ENCODE assay signal across 17 cellular contexts in genomic region chr4:118417325-118417724, GRCh38.
A peak's percentile ranks its signal among the peaks of the same experiment; 100 is the strongest.
DNase-seq lines count a peak whose midpoint lies in the region; ATAC-seq and TF ChIP-seq lines count a peak whose summit lies in the region.
"Had no signal": no experiment of that assay in that cellular context is flagged by ENCODE, and none has a peak within 500 bp of the region (broad histone marks: within the 10 kb centered on the region; RNA-seq: fewer than 3 reads in every experiment).

No MANE protein-coding gene starts in this region.

- H3K4me3 Mint-ChIP-seq in MCF 10A (ENCODE audit: unreplicated experiment) = no peak overlapping the region
- H3K4me3 Mint-ChIP-seq: activated naive CD4-positive, alpha-beta T cell treated with anti-CD3 and anti-CD28 coated beads, Interleukin-2, amount 10 ng/mL, durations not matched to agents 7 days and 5 days had no signal

- H3K79me2 ChIP-seq in hepatocyte = no peaks in the 10 kb centered on the region

- no peaks in the 10 kb centered on the region for H3K9me2 ChIP-seq in hepatocyte (replicated peaks; ENCODE audit: insufficient read depth)

- TF ChIP-seq CTCF in MCF 10A (IDR thresholded peaks at IDR 0.05; ENCODE audit: unreplicated experiment) (no peak), breast epithelium (IDR thresholded peaks at IDR 0.05) (no peak), IMR-90 (conservative IDR thresholded peaks at IDR 0.05; ENCODE audit: low read depth, low read length) (no peak), epithelial cell of esophagus (IDR thresholded peaks at IDR 0.05; ENCODE audit: insufficient read depth, low read depth, low read length, missing control alignments) (no peak), left lung (IDR thresholded peaks at IDR 0.05) (no peak), hepatocyte (IDR thresholded peaks at IDR 0.05; ENCODE audit: poor library complexity) (no peak)

- H4K8ac ChIP-seq in IMR-90 (ENCODE audit: low read depth in 2 of 2, low read length in 2 of 2) = peak overlapping the region in 1 of 2 experiments; percentile 94; a peak in 1 of 4 replicates

- H3K4me1 Mint-ChIP-seq in MCF 10A (ENCODE audit: insufficient read depth, unreplicated experiment) = peaks cover 10% of the 10 kb centered on the region
- H3K4me1 Mint-ChIP-seq: activated naive CD4-positive, alpha-beta T cell treated with anti-CD3 and anti-CD28 coated beads, Interleukin-2, amount 10 ng/mL, durations not matched to agents 7 days and 5 days had no signal

- CTCF ChIA-PET in MCF 10A (lab: Yijun Ruan, JAX) = interaction anchor here (0.6 to 1.6 kb wide), 4 partner anchors 19 to 67 kb away, joined by 3 to 7 read pairs (median 4); partner anchors contain the start of gene PRSS12
- CTCF ChIA-PET in IMR-90 (lab: Yijun Ruan, JAX) = interaction anchor here (0.6 kb wide), 1 partner anchor 1389 kb away, joined by 3 read pairs; no protein-coding TSS in a partner anchor

- H3K56ac ChIP-seq in IMR-90 (ENCODE audit: extremely low read depth, insufficient read depth, low read length) = no peak overlapping the region

- H3K4me2 ChIP-seq in IMR-90 (ENCODE audit: low read depth, low read length) (no peak overlapping the region), hepatocyte (no peak overlapping the region)

- no peak overlapping the region for H2AFZ ChIP-seq in IMR-90 (replicated peaks; ENCODE audit: low read length, poor library complexity)
- no peak overlapping the region for H2AFZ ChIP-seq in hepatocyte

- H2BK20ac ChIP-seq in IMR-90 (ENCODE audit: low read depth, low read length) = no peak overlapping the region

- H3K36me3 Mint-ChIP-seq in MCF 10A (ENCODE audit: insufficient read depth, unreplicated experiment) = no peaks in the 10 kb centered on the region
- H3K36me3 Mint-ChIP-seq: activated naive CD4-positive, alpha-beta T cell treated with anti-CD3 and anti-CD28 coated beads, Interleukin-2, amount 10 ng/mL, durations not matched to agents 7 days and 5 days had no signal

- no peak overlapping the region; the same call in 1 of the 2 replicates for H4K5ac ChIP-seq in IMR-90 (ENCODE audit: low read depth, low read length)

- TF ChIP-seq POLR2A in breast epithelium (IDR thresholded peaks at IDR 0.05) = no peak
- no peak for TF ChIP-seq POLR2A in IMR-90 (IDR thresholded peaks at IDR 0.05; ENCODE audit: low read depth, low read length)

- no peak overlapping the region for H3K4ac ChIP-seq in IMR-90 (ENCODE audit: low read depth, low read length)

- no peak for TF ChIP-seq RAD21 in IMR-90 (IDR thresholded peaks at IDR 0.05; ENCODE audit: low read length)

- H3K9me3 Mint-ChIP-seq in MCF 10A (ENCODE audit: unreplicated experiment) = no peaks in the 10 kb centered on the region
- H3K9me3 Mint-ChIP-seq: activated naive CD4-positive, alpha-beta T cell treated with anti-CD3 and anti-CD28 coated beads, Interleukin-2, amount 10 ng/mL, durations not matched to agents 7 days and 5 days had no signal

- H3K4me1 ChIP-seq in breast epithelium (no peaks in the 10 kb centered on the region), IMR-90 (ENCODE audit: control insufficient read depth, insufficient read depth, low read length) (peaks cover 2% of the 10 kb centered on the region; the same call in 1 of the 2 replicates), left lung (no peaks in the 10 kb centered on the region), hepatocyte (ENCODE audit: insufficient read depth) (no peaks in the 10 kb centered on the region)
- H3K4me1 ChIP-seq: gastroesophageal sphincter, transverse colon had no signal

- BruUV-seq in MCF 10A (replicated peaks; lab: Mats Ljungman, UMichigan) (no TSS peak), IMR-90 (replicated peaks; lab: Mats Ljungman, UMichigan) (no TSS peak)

- H3K18ac ChIP-seq in IMR-90 (ENCODE audit: low read depth, low read length) = peak overlapping the region; percentile 100; the same call in 1 of the 2 replicates

- intact Hi-C loops in MCF 10A (cut with micrococcal nuclease) (loop anchor here (2.0 kb wide), 1 partner anchor 137 kb away; no protein-coding TSS in a partner anchor), breast epithelium (cut with DNase I; ENCODE audit: low total_unique reads) (no loop called here), IMR-90 (cut with micrococcal nuclease) (loop anchor here (5.0 kb wide), 2 partner anchors 65 to 135 kb away; partner anchors contain the start of gene PRSS12), left lung (cut with DNase I) (no loop called here)

- H3K79me1 ChIP-seq in IMR-90 (ENCODE audit: low read depth in 1 of 2, low read length in 2 of 2) = no peaks in the 10 kb centered on the region

- POLR2A ChIA-PET in MCF 10A (lab: Yijun Ruan, JAX) = interaction anchor here (0.6 to 2.4 kb wide), 11 partner anchors 16 to 140 kb away, joined by 3 to 19 read pairs (median 5); partner anchors contain the start of gene PRSS12
- POLR2A ChIA-PET in IMR-90 (lab: Charles Lee; ENCODE audit: unreplicated experiment) = no interaction called here

- dilution Hi-C loops in IMR-90 (cut with HindIII; ENCODE audit: low sequenced_read_pairs, unreplicated experiment) = no loop called here

- H3K27ac Mint-ChIP-seq in MCF 10A (ENCODE audit: low read depth, unreplicated experiment) = peak overlapping the region; percentile 89
- H3K27ac Mint-ChIP-seq: activated naive CD4-positive, alpha-beta T cell treated with anti-CD3 and anti-CD28 coated beads, Interleukin-2, amount 10 ng/mL, durations not matched to agents 7 days and 5 days had no signal

- no peaks in the 10 kb centered on the region for H3K36me3 ChIP-seq in breast epithelium
- H3K36me3 ChIP-seq in IMR-90 (ENCODE audit: control insufficient read depth, insufficient read depth, low read length) = no peaks in the 10 kb centered on the region
- no peaks in the 10 kb centered on the region for H3K36me3 ChIP-seq in left lung
- no peaks in the 10 kb centered on the region for H3K36me3 ChIP-seq in hepatocyte (replicated peaks; ENCODE audit: insufficient read depth, low read depth)
- H3K36me3 ChIP-seq: gastroesophageal sphincter, neutrophil, transverse colon had no signal

- DNase-seq in MCF 10A (ENCODE audit: unreplicated experiment) (peak; percentile 74), breast epithelium (ENCODE audit: low spot score in 2 of 2) (no peak), IMR-90 (peak; percentile 85), epithelial cell of esophagus (ENCODE audit: low read depth) (peak; percentile 98), NCI-H2227 (lab: John Stamatoyannopoulos, UW; ENCODE audit: unreplicated experiment) (no peak), left lung (no peak), hepatocyte (ENCODE audit: low spot score) (no peak)
- DNase-seq: activated CD8-positive, alpha-beta memory T cell treated with anti-CD3 and anti-CD28 coated beads for 24 hours; activated naive CD4-positive, alpha-beta T cell treated with anti-CD3 and anti-CD28 coated beads, Interleukin-2, amount 10 ng/mL, durations not matched to agents 7 days and 5 days; DMS79; NCI-H1105; transverse colon had no signal

- H2AK9ac ChIP-seq in IMR-90 (replicated peaks; ENCODE audit: low read depth, low read length, poor library complexity) = no peak overlapping the region

- ATAC-seq in IMR-90 (ENCODE audit: low read depth) (peak; percentile 96), left lung (no peak), GM21529 (IDR thresholded peaks at IDR 0.05; ENCODE audit: unreplicated experiment) (no peak)
- ATAC-seq: gastroesophageal sphincter, left lobe of liver, Right ventricle myocardium inferior had no signal

- no peak overlapping the region for H3K9ac ChIP-seq in IMR-90 (ENCODE audit: low read depth, low read length)

- H2AK5ac ChIP-seq in IMR-90 (ENCODE audit: low read depth, low read length) = no peak overlapping the region

- H3K14ac ChIP-seq in IMR-90 (replicated peaks; ENCODE audit: low read depth, low read length) = no peak overlapping the region

- H3K27me3 ChIP-seq in breast epithelium = no peaks in the 10 kb centered on the region
- no peaks in the 10 kb centered on the region for H3K27me3 ChIP-seq in IMR-90 (ENCODE audit: control insufficient read depth, insufficient read depth, low read length)
- no peaks in the 10 kb centered on the region for H3K27me3 ChIP-seq in left lung
- H3K27me3 ChIP-seq in hepatocyte = no peaks in the 10 kb centered on the region
- H3K27me3 ChIP-seq: gastroesophageal sphincter, neutrophil, transverse colon had no signal

- H2BK15ac ChIP-seq in IMR-90 (ENCODE audit: low read depth, low read length) = no peak overlapping the region

- no peaks in the 10 kb centered on the region for H3K9me1 ChIP-seq in IMR-90 (ENCODE audit: insufficient read depth, low read length)

- H3K27ac ChIP-seq in breast epithelium (no peak overlapping the region), IMR-90 (ENCODE audit: insufficient read depth, low read length) (peak overlapping the region; percentile 96; the same call in 1 of the 2 replicates), left lung (no peak overlapping the region), hepatocyte (no peak overlapping the region)
- H3K27ac ChIP-seq: gastroesophageal sphincter, neutrophil, transverse colon had no signal

- H3K4me3 ChIP-seq in breast epithelium (no peak overlapping the region), IMR-90 (ENCODE audit: insufficient read depth, low read depth, low read length) (no peak overlapping the region), epithelial cell of esophagus (ENCODE audit: low read length) (no peak overlapping the region), left lung (no peak overlapping the region), hepatocyte (no peak overlapping the region)
- H3K4me3 ChIP-seq: gastroesophageal sphincter, transverse colon had no signal

- in situ Hi-C loops in IMR-90 (cut with MboI; ENCODE audit: low sequenced_read_pairs) = no loop called here

- H2BK120ac ChIP-seq in IMR-90 (ENCODE audit: low read depth, low read length) = no peak overlapping the region; the same call in 1 of the 2 replicates

- H4K20me1 ChIP-seq in IMR-90 (ENCODE audit: insufficient read depth, low read length) = no peaks in the 10 kb centered on the region
- H4K20me1 ChIP-seq in hepatocyte (ENCODE audit: insufficient read depth, poor library complexity, severe bottlenecking) = no peaks in the 10 kb centered on the region

- peak overlapping the region; percentile 94 for H2BK5ac ChIP-seq in IMR-90 (ENCODE audit: low read depth, low read length, poor library complexity, severe bottlenecking)

- H3K27me3 Mint-ChIP-seq in MCF 10A (ENCODE audit: insufficient read depth, unreplicated experiment) = no peaks in the 10 kb centered on the region

- no peak overlapping the region for H4K91ac ChIP-seq in IMR-90 (ENCODE audit: insufficient read depth, low read depth, low read length)

- H3K9me3 ChIP-seq in breast epithelium (no peaks in the 10 kb centered on the region), IMR-90 (ENCODE audit: control insufficient read depth, insufficient read depth, low read length) (no peaks in the 10 kb centered on the region), left lung (no peaks in the 10 kb centered on the region), hepatocyte (ENCODE audit: low read depth) (no peaks in the 10 kb centered on the region)
- H3K9me3 ChIP-seq: gastroesophageal sphincter, neutrophil, transverse colon had no signal

- H3K23ac ChIP-seq in IMR-90 (ENCODE audit: low read depth, low read length) = no peak overlapping the region

TF ChIP-seq in IMR-90, 13 proteins besides CTCF, POLR2A, EP300 and RAD21 (continues in another document):
- TF ChIP-seq MAFK (IDR thresholded peaks at IDR 0.05; ENCODE audit: low read depth, low read length) = no peak
- TF ChIP-seq CEBPB (IDR thresholded peaks at IDR 0.05; ENCODE audit: low read depth, low read length) = peak; percentile 67

Comparison
In these comparisons a context has a peak if more than half of its experiments do, and no peak if none do; other contexts are left out.
1. DNase-seq: peak in MCF 10A (single experiment), IMR-90 (single experiment) and epithelial cell of esophagus (single experiment); none in breast epithelium (0 of 2), NCI-H2227 (single experiment), left lung (0 of 2) and hepatocyte (single experiment).
2. intact Hi-C loops: an anchor here in MCF 10A (2.0 kb wide) and IMR-90 (5.0 kb wide); none called in breast epithelium and left lung.